In the genomic region with DNA sequence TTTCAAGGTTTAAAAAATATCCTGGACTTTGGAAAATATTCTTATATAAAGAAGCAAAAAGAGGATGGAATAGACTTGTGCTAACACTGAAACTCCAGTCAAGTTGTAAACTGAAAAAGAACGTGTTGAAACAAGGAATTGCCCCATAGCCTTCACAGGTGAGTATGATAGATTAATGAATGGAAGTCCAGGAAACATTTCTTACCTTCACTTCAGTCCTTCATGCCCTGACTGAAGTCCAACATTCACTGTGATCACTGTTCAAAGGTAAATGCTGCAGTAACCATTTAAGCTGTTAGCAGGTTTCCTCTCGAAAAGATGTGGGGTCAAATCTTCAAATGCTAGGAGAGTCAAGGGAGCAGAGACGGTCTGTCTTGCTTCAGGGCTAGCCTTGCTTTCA, we compare ENCODE assay signal across 1 cellular context.
TF ChIP-seq lines count a peak whose summit lies in the region.

No MANE protein-coding gene starts in this region.

TF ChIP-seq in SK-N-SH, 30 proteins besides CTCF, POLR2A, EP300 and RAD21 (continued from another document):
- TF ChIP-seq TEAD4 (IDR thresholded peaks at IDR 0.05; ENCODE audit: borderline replicate concordance, insufficient read depth) (no peak), TAF1 (IDR thresholded peaks at IDR 0.05; ENCODE audit: borderline replicate concordance, low read depth, low read length) (no peak), SMC3 (IDR thresholded peaks at IDR 0.05; ENCODE audit: low read depth, low read length) (no peak), RCOR1 (IDR thresholded peaks at IDR 0.05; ENCODE audit: low read length) (no peak), YY1 (IDR thresholded peaks at IDR 0.05; ENCODE audit: low read depth) (no peak), NRF1 (IDR thresholded peaks at IDR 0.05; ENCODE audit: low read depth, low read length) (no peak), RXRA (IDR thresholded peaks at IDR 0.05; ENCODE audit: borderline replicate concordance, low read depth) (no peak), CHD2 (IDR thresholded peaks at IDR 0.05; ENCODE audit: low read length, partially characterized antibody) (no peak), NFIC (IDR thresholded peaks at IDR 0.05; ENCODE audit: borderline replicate concordance) (no peak)
- TF ChIP-seq, protein P1, sequence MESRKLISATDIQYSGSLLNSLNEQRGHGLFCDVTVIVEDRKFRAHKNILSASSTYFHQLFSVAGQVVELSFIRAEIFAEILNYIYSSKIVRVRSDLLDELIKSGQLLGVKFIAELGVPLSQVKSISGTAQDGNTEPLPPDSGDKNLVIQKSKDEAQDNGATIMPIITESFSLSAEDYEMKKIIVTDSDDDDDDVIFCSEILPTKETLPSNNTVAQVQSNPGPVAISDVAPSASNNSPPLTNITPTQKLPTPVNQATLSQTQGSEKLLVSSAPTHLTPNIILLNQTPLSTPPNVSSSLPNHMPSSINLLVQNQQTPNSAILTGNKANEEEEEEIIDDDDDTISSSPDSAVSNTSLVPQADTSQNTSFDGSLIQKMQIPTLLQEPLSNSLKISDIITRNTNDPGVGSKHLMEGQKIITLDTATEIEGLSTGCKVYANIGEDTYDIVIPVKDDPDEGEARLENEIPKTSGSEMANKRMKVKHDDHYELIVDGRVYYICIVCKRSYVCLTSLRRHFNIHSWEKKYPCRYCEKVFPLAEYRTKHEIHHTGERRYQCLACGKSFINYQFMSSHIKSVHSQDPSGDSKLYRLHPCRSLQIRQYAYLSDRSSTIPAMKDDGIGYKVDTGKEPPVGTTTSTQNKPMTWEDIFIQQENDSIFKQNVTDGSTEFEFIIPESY (IDR thresholded peaks at IDR 0.05; ENCODE audit: borderline replicate concordance, low read depth): no peak
- TF ChIP-seq, protein P2, sequence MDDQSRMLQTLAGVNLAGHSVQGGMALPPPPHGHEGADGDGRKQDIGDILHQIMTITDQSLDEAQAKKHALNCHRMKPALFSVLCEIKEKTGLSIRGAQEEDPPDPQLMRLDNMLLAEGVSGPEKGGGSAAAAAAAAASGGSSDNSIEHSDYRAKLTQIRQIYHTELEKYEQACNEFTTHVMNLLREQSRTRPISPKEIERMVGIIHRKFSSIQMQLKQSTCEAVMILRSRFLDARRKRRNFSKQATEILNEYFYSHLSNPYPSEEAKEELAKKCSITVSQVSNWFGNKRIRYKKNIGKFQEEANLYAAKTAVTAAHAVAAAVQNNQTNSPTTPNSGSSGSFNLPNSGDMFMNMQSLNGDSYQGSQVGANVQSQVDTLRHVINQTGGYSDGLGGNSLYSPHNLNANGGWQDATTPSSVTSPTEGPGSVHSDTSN (IDR thresholded peaks at IDR 0.05): no peak
- TF ChIP-seq, protein P3, sequence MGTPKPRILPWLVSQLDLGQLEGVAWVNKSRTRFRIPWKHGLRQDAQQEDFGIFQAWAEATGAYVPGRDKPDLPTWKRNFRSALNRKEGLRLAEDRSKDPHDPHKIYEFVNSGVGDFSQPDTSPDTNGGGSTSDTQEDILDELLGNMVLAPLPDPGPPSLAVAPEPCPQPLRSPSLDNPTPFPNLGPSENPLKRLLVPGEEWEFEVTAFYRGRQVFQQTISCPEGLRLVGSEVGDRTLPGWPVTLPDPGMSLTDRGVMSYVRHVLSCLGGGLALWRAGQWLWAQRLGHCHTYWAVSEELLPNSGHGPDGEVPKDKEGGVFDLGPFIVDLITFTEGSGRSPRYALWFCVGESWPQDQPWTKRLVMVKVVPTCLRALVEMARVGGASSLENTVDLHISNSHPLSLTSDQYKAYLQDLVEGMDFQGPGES (IDR thresholded peaks at IDR 0.05; ENCODE audit: low read depth, low read length): no peak
- TF ChIP-seq, protein P4, sequence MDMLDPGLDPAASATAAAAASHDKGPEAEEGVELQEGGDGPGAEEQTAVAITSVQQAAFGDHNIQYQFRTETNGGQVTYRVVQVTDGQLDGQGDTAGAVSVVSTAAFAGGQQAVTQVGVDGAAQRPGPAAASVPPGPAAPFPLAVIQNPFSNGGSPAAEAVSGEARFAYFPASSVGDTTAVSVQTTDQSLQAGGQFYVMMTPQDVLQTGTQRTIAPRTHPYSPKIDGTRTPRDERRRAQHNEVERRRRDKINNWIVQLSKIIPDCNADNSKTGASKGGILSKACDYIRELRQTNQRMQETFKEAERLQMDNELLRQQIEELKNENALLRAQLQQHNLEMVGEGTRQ (IDR thresholded peaks at IDR 0.05; ENCODE audit: borderline replicate concordance, low read depth, low read length): no peak
- TF ChIP-seq, protein P5, sequence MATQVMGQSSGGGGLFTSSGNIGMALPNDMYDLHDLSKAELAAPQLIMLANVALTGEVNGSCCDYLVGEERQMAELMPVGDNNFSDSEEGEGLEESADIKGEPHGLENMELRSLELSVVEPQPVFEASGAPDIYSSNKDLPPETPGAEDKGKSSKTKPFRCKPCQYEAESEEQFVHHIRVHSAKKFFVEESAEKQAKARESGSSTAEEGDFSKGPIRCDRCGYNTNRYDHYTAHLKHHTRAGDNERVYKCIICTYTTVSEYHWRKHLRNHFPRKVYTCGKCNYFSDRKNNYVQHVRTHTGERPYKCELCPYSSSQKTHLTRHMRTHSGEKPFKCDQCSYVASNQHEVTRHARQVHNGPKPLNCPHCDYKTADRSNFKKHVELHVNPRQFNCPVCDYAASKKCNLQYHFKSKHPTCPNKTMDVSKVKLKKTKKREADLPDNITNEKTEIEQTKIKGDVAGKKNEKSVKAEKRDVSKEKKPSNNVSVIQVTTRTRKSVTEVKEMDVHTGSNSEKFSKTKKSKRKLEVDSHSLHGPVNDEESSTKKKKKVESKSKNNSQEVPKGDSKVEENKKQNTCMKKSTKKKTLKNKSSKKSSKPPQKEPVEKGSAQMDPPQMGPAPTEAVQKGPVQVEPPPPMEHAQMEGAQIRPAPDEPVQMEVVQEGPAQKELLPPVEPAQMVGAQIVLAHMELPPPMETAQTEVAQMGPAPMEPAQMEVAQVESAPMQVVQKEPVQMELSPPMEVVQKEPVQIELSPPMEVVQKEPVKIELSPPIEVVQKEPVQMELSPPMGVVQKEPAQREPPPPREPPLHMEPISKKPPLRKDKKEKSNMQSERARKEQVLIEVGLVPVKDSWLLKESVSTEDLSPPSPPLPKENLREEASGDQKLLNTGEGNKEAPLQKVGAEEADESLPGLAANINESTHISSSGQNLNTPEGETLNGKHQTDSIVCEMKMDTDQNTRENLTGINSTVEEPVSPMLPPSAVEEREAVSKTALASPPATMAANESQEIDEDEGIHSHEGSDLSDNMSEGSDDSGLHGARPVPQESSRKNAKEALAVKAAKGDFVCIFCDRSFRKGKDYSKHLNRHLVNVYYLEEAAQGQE (IDR thresholded peaks at IDR 0.05; ENCODE audit: low read depth, low read length): no peak
